In genomic region chr4:119070301-119070700, GRCh38 we compare ENCODE assay signal across 2 cellular contexts.
TF ChIP-seq lines count a peak whose summit lies in the region.

No MANE protein-coding gene starts in this region.

TF ChIP-seq in A549, 52 proteins besides CTCF, POLR2A, EP300 and RAD21 (continued from another document):
- TF ChIP-seq REST (IDR thresholded peaks at IDR 0.05) (no peak), EHF (CRISPR knock-in tag; IDR thresholded peaks at IDR 0.05) (no peak), NR3C1 (IDR thresholded peaks at IDR 0.05) (no peak), USF2 (IDR thresholded peaks at IDR 0.05) (no peak), RCOR1 (IDR thresholded peaks at IDR 0.05; ENCODE audit: low read depth, low read length) (no peak), PBX3 (IDR thresholded peaks at IDR 0.05) (no peak), MAFK (IDR thresholded peaks at IDR 0.05; ENCODE audit: partially characterized antibody) (no peak), TP53 (CRISPR knock-in tag; IDR thresholded peaks at IDR 0.05) (no peak)
- TF ChIP-seq, protein P1, sequence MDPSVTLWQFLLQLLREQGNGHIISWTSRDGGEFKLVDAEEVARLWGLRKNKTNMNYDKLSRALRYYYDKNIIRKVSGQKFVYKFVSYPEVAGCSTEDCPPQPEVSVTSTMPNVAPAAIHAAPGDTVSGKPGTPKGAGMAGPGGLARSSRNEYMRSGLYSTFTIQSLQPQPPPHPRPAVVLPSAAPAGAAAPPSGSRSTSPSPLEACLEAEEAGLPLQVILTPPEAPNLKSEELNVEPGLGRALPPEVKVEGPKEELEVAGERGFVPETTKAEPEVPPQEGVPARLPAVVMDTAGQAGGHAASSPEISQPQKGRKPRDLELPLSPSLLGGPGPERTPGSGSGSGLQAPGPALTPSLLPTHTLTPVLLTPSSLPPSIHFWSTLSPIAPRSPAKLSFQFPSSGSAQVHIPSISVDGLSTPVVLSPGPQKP (IDR thresholded peaks at IDR 0.05; ENCODE audit: low read depth, low read length) = no peak

TF ChIP-seq in IMR-90, 13 proteins besides CTCF, POLR2A, EP300 and RAD21 (continued from another document):
- TF ChIP-seq BHLHE40 (IDR thresholded peaks at IDR 0.05; ENCODE audit: low read depth, low read length) (no peak), SMC3 (IDR thresholded peaks at IDR 0.05; ENCODE audit: low read depth, low read length) (no peak), FOS (IDR thresholded peaks at IDR 0.05; ENCODE audit: low read depth, low read length) (no peak), NFE2L2 (IDR thresholded peaks at IDR 0.05; ENCODE audit: low read depth, low read length) (no peak), RFX5 (IDR thresholded peaks at IDR 0.05; ENCODE audit: low read depth, low read length) (no peak), CEBPB (IDR thresholded peaks at IDR 0.05; ENCODE audit: low read depth, low read length) (no peak), MAZ (IDR thresholded peaks at IDR 0.05; ENCODE audit: borderline replicate concordance, low read depth, low read length) (no peak)
TF ChIP-seq in IMR-90: peak in this region for 0.
